27 cellular contexts compared by ENCODE assay signal in the genomic region with DNA sequence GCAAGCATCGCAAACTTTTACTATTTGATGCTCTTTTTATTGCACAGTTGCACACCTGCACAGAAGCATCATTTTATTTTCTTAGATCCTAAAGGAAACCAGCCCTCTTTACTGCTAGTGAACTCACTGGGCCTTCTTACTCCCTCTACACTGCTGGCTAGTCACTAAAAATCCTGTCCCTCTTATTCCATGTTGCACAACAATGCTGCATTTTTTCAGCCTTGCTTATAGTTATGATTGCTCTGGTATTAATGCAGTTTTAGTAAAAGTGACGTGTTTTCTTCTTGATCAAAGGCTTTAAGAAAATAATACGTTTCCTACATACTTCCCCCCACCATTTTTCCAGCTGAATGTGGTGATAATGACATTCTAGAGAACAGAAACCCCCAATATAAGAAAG.
DNase-seq lines count a peak whose midpoint lies in the region; ATAC-seq, FAIRE-seq and TF ChIP-seq lines count a peak whose summit lies in the region.
"Had no signal": no experiment of that assay in that cellular context is flagged by ENCODE, and none has a peak within 500 bp of the region (broad histone marks: within the 10 kb centered on the region; RNA-seq: fewer than 3 reads in every experiment).

No MANE protein-coding gene starts in this region.

- TF ChIP-seq CTCF in KMS-11 (conservative IDR thresholded peaks at IDR 0.05; ENCODE audit: low read depth, low read length) = no peak
- no peak for TF ChIP-seq CTCF in choroid plexus epithelial cell (conservative IDR thresholded peaks at IDR 0.05; ENCODE audit: low read depth, low read length)
- TF ChIP-seq CTCF in osteoblast (IDR thresholded peaks at IDR 0.05; ENCODE audit: extremely low read depth, low read depth, low read length) = no peak

- H3K79me2 ChIP-seq in KMS-11 (ENCODE audit: insufficient read depth, low read depth) (no peaks in the 10 kb centered on the region), osteoblast (ENCODE audit: insufficient read depth, low read length) (no peaks in the 10 kb centered on the region)

- H3K9me3 ChIP-seq in osteoblast (ENCODE audit: low read depth, low read length) = no peaks in the 10 kb centered on the region
- H3K9me3 ChIP-seq: lower lobe of right lung, mucosa of descending colon, SJSA1, stomach, tibial nerve had no signal

- H3K4me2 ChIP-seq in KMS-11 (peak overlapping the region; percentile 99; the same call in 1 of the 2 replicates), osteoblast (ENCODE audit: insufficient read depth, low read length) (peak overlapping the region; percentile 72)

- H3K9ac ChIP-seq in KMS-11 = no peak overlapping the region

- no peak overlapping the region for H2AFZ ChIP-seq in KMS-11 (ENCODE audit: low read depth)
- H2AFZ ChIP-seq in osteoblast (ENCODE audit: low read length) = no peak overlapping the region

- DNase-seq in EH (ENCODE audit: low read depth) (peak; percentile 11), choroid plexus epithelial cell (ENCODE audit: low read depth) (peak; percentile 62), osteoblast (ENCODE audit: insufficient read length, low spot score, missing footprints) (no peak), H54 (ENCODE audit: insufficient read length, low spot score) (no peak), CD1c-positive myeloid dendritic cell (ENCODE audit: extremely low spot score) (no peak)
- DNase-seq: activated naive CD4-positive, alpha-beta T cell treated with anti-CD3 and anti-CD28 coated beads for 36 hours; amniotic stem cell; endodermal cell; GF-D8; GOT3; KG1; lower lobe of right lung; mucosa of descending colon; MV-4-11; NCI-H146; NCI-H510A treated with DMSO at 0.1 percent for 48 hours; stimulated activated CD4-positive, alpha-beta T cell treated with anti-CD3 and anti-CD28 coated beads, Interleukin-15, amount 100 ng/mL, for 24 hours; stomach; T-helper 2 cell; WERI-Rb-1 had no signal

- H3K27ac ChIP-seq in KMS-11 = peak overlapping the region; percentile 82; the same call in 1 of the 2 replicates
- H3K27ac ChIP-seq in osteoblast (ENCODE audit: low read depth, low read length) = peak overlapping the region; percentile 76
- H3K27ac ChIP-seq: lower lobe of right lung, stomach, tibial nerve, WERI-Rb-1 had no signal

- H3K4me3 ChIP-seq in KMS-11 (IDR thresholded peaks at IDR 0.05; ENCODE audit: insufficient read depth, low read depth, low read length) = no peak overlapping the region
- H3K4me3 ChIP-seq in choroid plexus epithelial cell (ENCODE audit: low read depth, low read length) = no peak overlapping the region
- H3K4me3 ChIP-seq in osteoblast (ENCODE audit: insufficient read depth, low read length) = no peak overlapping the region
- H3K4me3 ChIP-seq: lower lobe of right lung, mucosa of descending colon, SJSA1, stomach, tibial nerve had no signal

- no peak for FAIRE-seq in H54 (lab: Jason Lieb, UNC)
- FAIRE-seq: bronchial epithelial cell, HTR-8/SVneo had no signal

- H3K4me1 ChIP-seq in KMS-11 (ENCODE audit: low read depth, poor library complexity, severe bottlenecking) (peaks cover 85% of the 10 kb centered on the region), osteoblast (ENCODE audit: insufficient read depth, low read length) (peaks cover 28% of the 10 kb centered on the region)
- H3K4me1 ChIP-seq: lower lobe of right lung had no signal

- TF ChIP-seq POLR2A in H54 (IDR thresholded peaks at IDR 0.05; ENCODE audit: low read depth, low read length) = no peak

- H4K20me1 ChIP-seq in KMS-11 (ENCODE audit: insufficient read depth) = no peaks in the 10 kb centered on the region
- H4K20me1 ChIP-seq in osteoblast (ENCODE audit: insufficient read depth, low read length) = no peaks in the 10 kb centered on the region

- H3K27me3 ChIP-seq in KMS-11 (ENCODE audit: insufficient read depth, low read depth) = no peaks in the 10 kb centered on the region
- H3K27me3 ChIP-seq in osteoblast (ENCODE audit: insufficient read depth, low read length) = no peaks in the 10 kb centered on the region
- H3K27me3 ChIP-seq: SJSA1, stomach, tibial nerve had no signal

- H3K36me3 ChIP-seq in KMS-11 (ENCODE audit: insufficient read depth) (no peaks in the 10 kb centered on the region), osteoblast (ENCODE audit: insufficient read depth, low read length) (no peaks in the 10 kb centered on the region)
- H3K36me3 ChIP-seq: lower lobe of right lung, SJSA1, stomach, tibial nerve, WERI-Rb-1 had no signal

- no peak for ATAC-seq in GM18868 (IDR thresholded peaks at IDR 0.05; ENCODE audit: unreplicated experiment)
- ATAC-seq: lower lobe of right lung, mucosa of descending colon, sciatic nerve had no signal

Comparison
In these comparisons a context has a peak if more than half of its experiments do, and no peak if none do; other contexts are left out.
1. DNase-seq: peak in EH (single experiment) and choroid plexus epithelial cell (single experiment); none in osteoblast (single experiment), H54 (single experiment) and CD1c-positive myeloid dendritic cell (single experiment).